In the genomic region with DNA sequence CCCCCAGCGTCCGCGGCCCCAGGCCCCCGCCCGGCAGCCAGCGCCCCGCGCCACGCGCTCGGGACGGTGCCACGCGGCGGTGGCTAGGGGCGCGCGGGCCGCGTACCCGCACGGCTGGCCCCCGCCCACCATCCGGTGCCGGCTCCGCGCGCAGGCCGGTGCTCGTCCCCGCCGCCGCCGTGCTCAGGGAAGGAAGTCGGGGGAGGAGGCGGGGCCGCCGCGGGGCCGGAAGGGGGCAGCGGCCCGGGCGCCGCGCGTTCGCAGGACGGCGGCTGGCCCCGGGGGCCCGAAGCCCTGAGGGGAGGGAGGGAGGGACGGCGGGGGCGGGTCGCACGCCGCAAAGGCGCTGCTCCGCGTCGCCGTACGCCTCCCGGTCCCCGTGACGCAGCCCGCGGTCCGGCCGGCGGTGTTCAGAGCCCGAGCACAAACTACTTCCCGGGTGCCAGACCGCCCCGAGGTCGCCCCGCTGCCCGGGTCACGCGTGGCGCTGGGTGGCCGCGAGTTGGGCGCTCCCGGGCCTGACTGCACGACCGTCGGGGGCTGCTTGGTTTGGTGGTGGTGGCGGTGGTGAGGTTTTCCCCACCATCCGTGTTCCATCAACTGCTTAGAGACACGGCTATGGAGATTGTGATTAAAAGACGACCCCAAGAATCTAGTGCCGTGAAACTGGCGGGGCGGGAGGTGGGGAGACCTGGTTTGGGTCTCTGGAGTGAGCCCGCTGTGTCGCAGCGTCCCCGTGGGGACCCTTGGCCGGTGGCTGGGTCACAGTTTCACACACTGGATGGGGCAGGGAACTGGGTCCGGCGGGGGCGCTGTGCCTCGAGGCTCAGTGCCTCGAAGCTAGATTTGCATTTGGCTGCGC, we compare ENCODE assay signal across 7 cellular contexts. TPM values are rescaled to one million over a fixed set of nuclear protein-coding genes. Genes with fewer than 3 reads are reported as not detected.
DNase-seq lines count a peak whose midpoint lies in the region; ATAC-seq and TF ChIP-seq lines count a peak whose summit lies in the region.

A gene (minus strand): TSS at position 205 of the 862 bp plus-strand sequence. CDS start 1,818 bp downstream, outside the sequence.

- peak within 1 kb of the TSS; percentile 94 for H3K27ac Mint-ChIP-seq in activated B cell treated with CpG ODN at 0.5 μM for 24 hours

- peaks cover 4% of the 10 kb centered on the region for H3K27me3 Mint-ChIP-seq in activated B cell treated with CpG ODN at 0.5 μM for 24 hours

- peak within 1 kb of the TSS; percentile 93 for H3K4me3 Mint-ChIP-seq in activated B cell treated with CpG ODN at 0.5 μM for 24 hours

- peaks cover 33% of the 10 kb centered on the region for H3K36me3 Mint-ChIP-seq in activated B cell treated with CpG ODN at 0.5 μM for 24 hours (ENCODE audit: low read depth)

- CTCF ChIA-PET in HEK293T (lab: Yijun Ruan, JAX): interaction anchor here (0.6 to 1.0 kb wide), 6 partner anchors 17 to 604 kb away, joined by 3 to 5 read pairs (median 3); no protein-coding TSS in a partner anchor
- CTCF ChIA-PET in activated B cell treated with CpG ODN at 0.5 μM for 24 hours (lab: Charles Lee): interaction anchor here (1.0 to 3.2 kb wide), 4 partner anchors 7 to 527 kb away, joined by 3 to 12 read pairs (median 3); a partner anchor contains a TSS

- POLR2A ChIA-PET in HEK293T (lab: Yijun Ruan, JAX): interaction anchor here (0.6 to 1.2 kb wide), 4 partner anchors 10 to 49 kb away, joined by 3 read pairs; no protein-coding TSS in a partner anchor
- POLR2A ChIA-PET in activated B cell treated with CpG ODN at 0.5 μM for 24 hours (lab: Charles Lee): interaction anchor here (0.6 to 2.1 kb wide), 10 partner anchors 8 to 1731 kb away, joined by 3 to 8 read pairs (median 4); a partner anchor contains a TSS

- in situ Hi-C loops in GM13977 (cut with MboI; ENCODE audit: low pct_unique_long_range_greater_than_20kb, low sequenced_read_pairs, unreplicated experiment): loop anchor here (25.0 kb wide), 1 partner anchor 430 kb away; no protein-coding TSS in a partner anchor

- no peaks in the 10 kb centered on the region for H3K9me3 Mint-ChIP-seq in activated B cell treated with CpG ODN at 0.5 μM for 24 hours

- DNase-seq in GM13977 (ENCODE audit: low spot score) (peak; percentile 87), HEK293T (ENCODE audit: extremely low spot score) (peak; percentile 56), NB4 (ENCODE audit: low read depth) (peak; percentile 87), activated B cell treated with CpG ODN at 0.5 μM for 24 hours (peak; percentile 80), cardiac fibroblast (ENCODE audit: low read depth in 2 of 2) (peak; percentile 57 to 82), islet precursor cell (peak; percentile 84)
- peak; percentile 65 to 75 for DNase-seq in stimulated activated CD4-positive, alpha-beta T cell treated with anti-CD3 and anti-CD28 coated beads, Interleukin-15, amount 100 ng/mL, for 1 hour (ENCODE audit: low read depth in 1 of 2, low spot score in 1 of 2)

- H3K4me3 ChIP-seq in NB4 (ENCODE audit: low read depth, low read length) (peak within 1 kb of the TSS; percentile 82), cardiac fibroblast (replicated peaks in 1 of 2; ENCODE audit: low read depth in 2 of 2, low read length in 2 of 2) (peak within 1 kb of the TSS; percentile 61 to 70)

- peak; percentile 52 for TF ChIP-seq CTCF in GM13977 (IDR thresholded peaks at IDR 0.05; ENCODE audit: extremely low read depth, insufficient read depth, missing control alignments)
- TF ChIP-seq CTCF in NB4 (IDR thresholded peaks at IDR 0.05; ENCODE audit: low read depth, low read length): peak; percentile 12
- no peak for TF ChIP-seq CTCF in activated B cell treated with CpG ODN at 0.5 μM for 24 hours (IDR thresholded peaks at IDR 0.05)
- TF ChIP-seq CTCF in cardiac fibroblast (IDR thresholded peaks at IDR 0.05; ENCODE audit: low read depth, low read length): peak; percentile 46

- ATAC-seq in activated B cell treated with CpG ODN at 0.5 μM for 24 hours (ENCODE audit: low read depth): peak; percentile 79

- intact Hi-C loops in activated B cell treated with CpG ODN at 0.5 μM for 24 hours (cut with micrococcal nuclease): loop anchor here (1.0 to 2.0 kb wide), 5 partner anchors 181 to 742 kb away; a partner anchor contains a TSS

- peak; percentile 49 for TF ChIP-seq POLR2A in NB4 (IDR thresholded peaks at IDR 0.05; ENCODE audit: extremely low read depth, insufficient read length)

- H3K4me1 Mint-ChIP-seq in activated B cell treated with CpG ODN at 0.5 μM for 24 hours: peaks cover 33% of the 10 kb centered on the region

TF ChIP-seq in HEK293T, 16 proteins besides CTCF, POLR2A, EP300 and RAD21:
- TF ChIP-seq L3MBTL2 (conservative IDR thresholded peaks at IDR 0.05): peak; percentile 66
- no peak for TF ChIP-seq FOXK2 (IDR thresholded peaks at IDR 0.05)
- TF ChIP-seq ZNF384 (IDR thresholded peaks at IDR 0.05): no peak
- TF ChIP-seq FOXA1 (IDR thresholded peaks at IDR 0.05): no peak

RNA-seq across cellular contexts. Expression of the gene that starts here (rescaled TPM):
- 75.7 and 76.8 TPM in 2 replicates for total RNA-seq in activated B cell treated with CpG ODN at 0.5 μM for 24 hours

Comparison
In these comparisons a context has a peak if more than half of its experiments do, and no peak if none do; other contexts are left out.
1. Peak in every context shown above with its lines: DNase-seq, ATAC-seq and H3K4me3 ChIP-seq.